1 cellular context compared by ENCODE assay signal in genomic region chr2:218732761-218733158, GRCh38.
TF ChIP-seq lines count a peak whose summit lies in the region.

No MANE protein-coding gene starts in this region.

TF ChIP-seq in GM12878, 131 proteins besides CTCF, POLR2A, EP300 and RAD21:
- TF ChIP-seq, protein P1, sequence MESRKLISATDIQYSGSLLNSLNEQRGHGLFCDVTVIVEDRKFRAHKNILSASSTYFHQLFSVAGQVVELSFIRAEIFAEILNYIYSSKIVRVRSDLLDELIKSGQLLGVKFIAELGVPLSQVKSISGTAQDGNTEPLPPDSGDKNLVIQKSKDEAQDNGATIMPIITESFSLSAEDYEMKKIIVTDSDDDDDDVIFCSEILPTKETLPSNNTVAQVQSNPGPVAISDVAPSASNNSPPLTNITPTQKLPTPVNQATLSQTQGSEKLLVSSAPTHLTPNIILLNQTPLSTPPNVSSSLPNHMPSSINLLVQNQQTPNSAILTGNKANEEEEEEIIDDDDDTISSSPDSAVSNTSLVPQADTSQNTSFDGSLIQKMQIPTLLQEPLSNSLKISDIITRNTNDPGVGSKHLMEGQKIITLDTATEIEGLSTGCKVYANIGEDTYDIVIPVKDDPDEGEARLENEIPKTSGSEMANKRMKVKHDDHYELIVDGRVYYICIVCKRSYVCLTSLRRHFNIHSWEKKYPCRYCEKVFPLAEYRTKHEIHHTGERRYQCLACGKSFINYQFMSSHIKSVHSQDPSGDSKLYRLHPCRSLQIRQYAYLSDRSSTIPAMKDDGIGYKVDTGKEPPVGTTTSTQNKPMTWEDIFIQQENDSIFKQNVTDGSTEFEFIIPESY (IDR thresholded peaks at IDR 0.05), result no peak
- TF ChIP-seq, protein P2, sequence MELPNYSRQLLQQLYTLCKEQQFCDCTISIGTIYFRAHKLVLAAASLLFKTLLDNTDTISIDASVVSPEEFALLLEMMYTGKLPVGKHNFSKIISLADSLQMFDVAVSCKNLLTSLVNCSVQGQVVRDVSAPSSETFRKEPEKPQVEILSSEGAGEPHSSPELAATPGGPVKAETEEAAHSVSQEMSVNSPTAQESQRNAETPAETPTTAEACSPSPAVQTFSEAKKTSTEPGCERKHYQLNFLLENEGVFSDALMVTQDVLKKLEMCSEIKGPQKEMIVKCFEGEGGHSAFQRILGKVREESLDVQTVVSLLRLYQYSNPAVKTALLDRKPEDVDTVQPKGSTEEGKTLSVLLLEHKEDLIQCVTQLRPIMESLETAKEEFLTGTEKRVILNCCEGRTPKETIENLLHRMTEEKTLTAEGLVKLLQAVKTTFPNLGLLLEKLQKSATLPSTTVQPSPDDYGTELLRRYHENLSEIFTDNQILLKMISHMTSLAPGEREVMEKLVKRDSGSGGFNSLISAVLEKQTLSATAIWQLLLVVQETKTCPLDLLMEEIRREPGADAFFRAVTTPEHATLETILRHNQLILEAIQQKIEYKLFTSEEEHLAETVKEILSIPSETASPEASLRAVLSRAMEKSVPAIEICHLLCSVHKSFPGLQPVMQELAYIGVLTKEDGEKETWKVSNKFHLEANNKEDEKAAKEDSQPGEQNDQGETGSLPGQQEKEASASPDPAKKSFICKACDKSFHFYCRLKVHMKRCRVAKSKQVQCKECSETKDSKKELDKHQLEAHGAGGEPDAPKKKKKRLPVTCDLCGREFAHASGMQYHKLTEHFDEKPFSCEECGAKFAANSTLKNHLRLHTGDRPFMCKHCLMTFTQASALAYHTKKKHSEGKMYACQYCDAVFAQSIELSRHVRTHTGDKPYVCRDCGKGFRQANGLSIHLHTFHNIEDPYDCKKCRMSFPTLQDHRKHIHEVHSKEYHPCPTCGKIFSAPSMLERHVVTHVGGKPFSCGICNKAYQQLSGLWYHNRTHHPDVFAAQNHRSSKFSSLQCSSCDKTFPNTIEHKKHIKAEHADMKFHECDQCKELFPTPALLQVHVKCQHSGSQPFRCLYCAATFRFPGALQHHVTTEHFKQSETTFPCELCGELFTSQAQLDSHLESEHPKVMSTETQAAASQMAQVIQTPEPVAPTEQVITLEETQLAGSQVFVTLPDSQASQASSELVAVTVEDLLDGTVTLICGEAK (IDR thresholded peaks at IDR 0.05; ENCODE audit: borderline replicate concordance), result no peak
- TF ChIP-seq TCF3 (IDR thresholded peaks at IDR 0.05; ENCODE audit: borderline replicate concordance, insufficient read depth, low read depth, low read length) (no peak), SREBF1 (IDR thresholded peaks at IDR 0.05; ENCODE audit: low read length) (no peak), ELK1 (IDR thresholded peaks at IDR 0.05; ENCODE audit: low read depth, low read length) (no peak), JUNB (IDR thresholded peaks at IDR 0.05) (no peak), IKZF2 (IDR thresholded peaks at IDR 0.05) (no peak), BCL11A (IDR thresholded peaks at IDR 0.05; ENCODE audit: low read depth, low read length) (no peak)
- TF ChIP-seq, protein P3, sequence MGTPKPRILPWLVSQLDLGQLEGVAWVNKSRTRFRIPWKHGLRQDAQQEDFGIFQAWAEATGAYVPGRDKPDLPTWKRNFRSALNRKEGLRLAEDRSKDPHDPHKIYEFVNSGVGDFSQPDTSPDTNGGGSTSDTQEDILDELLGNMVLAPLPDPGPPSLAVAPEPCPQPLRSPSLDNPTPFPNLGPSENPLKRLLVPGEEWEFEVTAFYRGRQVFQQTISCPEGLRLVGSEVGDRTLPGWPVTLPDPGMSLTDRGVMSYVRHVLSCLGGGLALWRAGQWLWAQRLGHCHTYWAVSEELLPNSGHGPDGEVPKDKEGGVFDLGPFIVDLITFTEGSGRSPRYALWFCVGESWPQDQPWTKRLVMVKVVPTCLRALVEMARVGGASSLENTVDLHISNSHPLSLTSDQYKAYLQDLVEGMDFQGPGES (IDR thresholded peaks at IDR 0.05), result no peak
